In the genomic region with DNA sequence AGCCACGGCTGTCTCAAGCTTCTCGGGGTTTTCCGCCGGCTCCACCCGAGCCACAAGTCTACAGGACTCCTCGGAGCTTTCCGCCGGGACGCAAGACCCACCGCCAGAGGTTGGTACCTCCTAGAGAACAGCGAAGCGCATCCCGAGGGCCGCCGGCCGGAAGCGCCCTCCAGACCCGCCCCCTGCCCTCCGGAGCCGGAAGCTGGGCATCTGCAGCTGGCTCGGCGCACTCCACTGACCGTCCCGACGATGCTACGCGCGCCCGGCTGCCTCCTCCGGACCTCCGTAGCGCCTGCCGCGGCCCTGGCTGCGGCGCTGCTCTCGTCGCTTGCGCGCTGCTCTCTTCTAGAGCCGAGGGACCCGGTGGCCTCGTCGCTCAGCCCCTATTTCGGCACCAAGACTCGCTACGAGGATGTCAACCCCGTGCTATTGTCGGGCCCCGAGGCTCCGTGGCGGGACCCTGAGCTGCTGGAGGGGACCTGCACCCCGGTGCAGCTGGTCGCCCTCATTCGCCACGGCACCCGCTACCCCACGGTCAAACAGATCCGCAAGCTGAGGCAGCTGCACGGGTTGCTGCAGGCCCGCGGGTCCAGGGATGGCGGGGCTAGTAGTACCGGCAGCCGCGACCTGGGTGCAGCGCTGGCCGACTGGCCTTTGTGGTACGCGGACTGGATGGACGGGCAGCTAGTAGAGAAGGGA, we compare ENCODE assay signal across 1 cellular context.
TF ChIP-seq lines count a peak whose summit lies in the region.

A gene with protein sequence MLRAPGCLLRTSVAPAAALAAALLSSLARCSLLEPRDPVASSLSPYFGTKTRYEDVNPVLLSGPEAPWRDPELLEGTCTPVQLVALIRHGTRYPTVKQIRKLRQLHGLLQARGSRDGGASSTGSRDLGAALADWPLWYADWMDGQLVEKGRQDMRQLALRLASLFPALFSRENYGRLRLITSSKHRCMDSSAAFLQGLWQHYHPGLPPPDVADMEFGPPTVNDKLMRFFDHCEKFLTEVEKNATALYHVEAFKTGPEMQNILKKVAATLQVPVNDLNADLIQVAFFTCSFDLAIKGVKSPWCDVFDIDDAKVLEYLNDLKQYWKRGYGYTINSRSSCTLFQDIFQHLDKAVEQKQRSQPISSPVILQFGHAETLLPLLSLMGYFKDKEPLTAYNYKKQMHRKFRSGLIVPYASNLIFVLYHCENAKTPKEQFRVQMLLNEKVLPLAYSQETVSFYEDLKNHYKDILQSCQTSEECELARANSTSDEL (plus strand): TSS at position 227 of the 699 bp plus-strand sequence. CDS start 23 bp downstream, at position 250.

TF ChIP-seq in HepG2, 621 proteins besides CTCF, POLR2A, EP300 and RAD21 (continued from another document and continues in another):
- TF ChIP-seq, protein P1, sequence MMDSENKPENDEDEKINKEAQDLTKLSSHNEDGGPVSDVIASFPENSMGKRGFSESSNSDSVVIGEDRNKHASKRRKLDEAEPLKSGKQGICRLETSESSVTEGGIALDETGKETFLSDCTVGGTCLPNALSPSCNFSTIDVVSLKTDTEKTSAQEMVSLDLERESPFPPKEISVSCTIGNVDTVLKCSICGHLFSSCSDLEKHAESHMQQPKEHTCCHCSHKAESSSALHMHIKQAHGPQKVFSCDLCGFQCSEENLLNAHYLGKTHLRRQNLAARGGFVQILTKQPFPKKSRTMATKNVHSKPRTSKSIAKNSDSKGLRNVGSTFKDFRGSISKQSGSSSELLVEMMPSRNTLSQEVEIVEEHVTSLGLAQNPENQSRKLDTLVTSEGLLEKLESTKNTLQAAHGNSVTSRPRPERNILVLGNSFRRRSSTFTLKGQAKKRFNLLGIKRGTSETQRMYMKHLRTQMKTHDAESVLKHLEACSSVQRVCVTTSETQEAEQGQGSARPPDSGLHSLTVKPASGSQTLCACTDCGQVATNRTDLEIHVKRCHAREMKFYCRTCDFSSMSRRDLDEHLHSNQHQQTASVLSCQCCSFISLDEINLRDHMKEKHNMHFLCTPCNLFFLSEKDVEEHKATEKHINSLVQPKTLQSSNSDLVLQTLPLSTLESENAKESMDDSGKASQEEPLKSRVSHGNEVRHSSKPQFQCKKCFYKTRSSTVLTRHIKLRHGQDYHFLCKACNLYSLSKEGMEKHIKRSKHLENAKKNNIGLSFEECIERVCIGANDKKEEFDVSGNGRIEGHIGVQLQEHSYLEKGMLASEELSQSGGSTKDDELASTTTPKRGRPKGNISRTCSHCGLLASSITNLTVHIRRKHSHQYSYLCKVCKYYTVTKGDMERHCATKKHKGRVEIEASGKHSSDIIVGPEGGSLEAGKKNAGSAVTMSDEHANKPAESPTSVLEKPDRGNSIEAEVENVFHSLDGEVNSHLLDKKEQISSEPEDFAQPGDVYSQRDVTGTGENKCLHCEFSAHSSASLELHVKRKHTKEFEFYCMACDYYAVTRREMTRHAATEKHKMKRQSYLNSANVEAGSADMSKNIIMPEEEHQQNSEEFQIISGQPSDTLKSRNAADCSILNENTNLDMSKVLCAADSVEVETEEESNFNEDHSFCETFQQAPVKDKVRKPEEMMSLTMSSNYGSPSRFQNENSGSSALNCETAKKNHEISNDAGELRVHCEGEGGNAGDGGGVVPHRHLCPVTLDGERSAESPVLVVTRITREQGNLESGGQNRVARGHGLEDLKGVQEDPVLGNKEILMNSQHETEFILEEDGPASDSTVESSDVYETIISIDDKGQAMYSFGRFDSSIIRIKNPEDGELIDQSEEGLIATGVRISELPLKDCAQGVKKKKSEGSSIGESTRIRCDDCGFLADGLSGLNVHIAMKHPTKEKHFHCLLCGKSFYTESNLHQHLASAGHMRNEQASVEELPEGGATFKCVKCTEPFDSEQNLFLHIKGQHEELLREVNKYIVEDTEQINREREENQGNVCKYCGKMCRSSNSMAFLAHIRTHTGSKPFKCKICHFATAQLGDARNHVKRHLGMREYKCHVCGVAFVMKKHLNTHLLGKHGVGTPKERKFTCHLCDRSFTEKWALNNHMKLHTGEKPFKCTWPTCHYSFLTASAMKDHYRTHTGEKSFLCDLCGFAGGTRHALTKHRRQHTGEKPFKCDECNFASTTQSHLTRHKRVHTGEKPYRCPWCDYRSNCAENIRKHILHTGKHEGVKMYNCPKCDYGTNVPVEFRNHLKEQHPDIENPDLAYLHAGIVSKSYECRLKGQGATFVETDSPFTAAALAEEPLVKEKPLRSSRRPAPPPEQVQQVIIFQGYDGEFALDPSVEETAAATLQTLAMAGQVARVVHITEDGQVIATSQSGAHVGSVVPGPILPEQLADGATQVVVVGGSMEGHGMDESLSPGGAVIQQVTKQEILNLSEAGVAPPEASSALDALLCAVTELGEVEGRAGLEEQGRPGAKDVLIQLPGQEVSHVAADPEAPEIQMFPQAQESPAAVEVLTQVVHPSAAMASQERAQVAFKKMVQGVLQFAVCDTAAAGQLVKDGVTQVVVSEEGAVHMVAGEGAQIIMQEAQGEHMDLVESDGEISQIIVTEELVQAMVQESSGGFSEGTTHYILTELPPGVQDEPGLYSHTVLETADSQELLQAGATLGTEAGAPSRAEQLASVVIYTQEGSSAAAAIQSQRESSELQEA (CRISPR knock-in tag; IDR thresholded peaks at IDR 0.05; ENCODE audit: not compliant biosample characterization): peak; percentile 68
- TF ChIP-seq MATR3 (CRISPR knock-in tag; IDR thresholded peaks at IDR 0.05): no peak
- TF ChIP-seq ZNF670 (CRISPR knock-in tag; IDR thresholded peaks at IDR 0.05; ENCODE audit: borderline replicate concordance): peak; percentile 77; the same call in 1 of the 2 replicates
- TF ChIP-seq RNF2 (conservative IDR thresholded peaks at IDR 0.05; ENCODE audit: low read depth): 0 out of 2 replicates have a peak, but pooled peaks have one; percentile 62
- no peak for TF ChIP-seq SP140L (CRISPR knock-in tag; IDR thresholded peaks at IDR 0.05; ENCODE audit: borderline replicate concordance)
- TF ChIP-seq ZNF230 (CRISPR knock-in tag; IDR thresholded peaks at IDR 0.05): peak; percentile 83; the same call in 1 of the 2 replicates
- peak; percentile 77; the same call in 1 of the 2 replicates for TF ChIP-seq ZNF558 (CRISPR knock-in tag; IDR thresholded peaks at IDR 0.05; ENCODE audit: borderline replicate concordance)
- TF ChIP-seq MED1 (CRISPR knock-in tag; IDR thresholded peaks at IDR 0.05): peak; percentile 45
- no peak for TF ChIP-seq NCOR1 (IDR thresholded peaks at IDR 0.05; ENCODE audit: borderline replicate concordance, low read length)
- TF ChIP-seq ZSCAN9 (CRISPR knock-in tag; IDR thresholded peaks at IDR 0.05; ENCODE audit: borderline replicate concordance): no peak
- peak; percentile 57; the same call in 1 of the 2 replicates for TF ChIP-seq ZNF331 (CRISPR knock-in tag; IDR thresholded peaks at IDR 0.05)
- TF ChIP-seq BORCS8-MEF2B (CRISPR knock-in tag; IDR thresholded peaks at IDR 0.05): peak; percentile 90
- TF ChIP-seq EEA1 (CRISPR knock-in tag; IDR thresholded peaks at IDR 0.05; ENCODE audit: borderline replicate concordance): peak; percentile 63; the same call in 1 of the 2 replicates
- TF ChIP-seq SALL2 (CRISPR knock-in tag; IDR thresholded peaks at IDR 0.05): 0 out of 2 replicates have a peak, but pooled peaks have one; percentile 31
- TF ChIP-seq ETV5 (CRISPR knock-in tag; IDR thresholded peaks at IDR 0.05; ENCODE audit: borderline replicate concordance): peak; percentile 86
- TF ChIP-seq ZNF552 (CRISPR knock-in tag; IDR thresholded peaks at IDR 0.05; ENCODE audit: borderline replicate concordance): 0 out of 2 replicates have a peak, but pooled peaks have one; percentile 42
- TF ChIP-seq, protein P2, sequence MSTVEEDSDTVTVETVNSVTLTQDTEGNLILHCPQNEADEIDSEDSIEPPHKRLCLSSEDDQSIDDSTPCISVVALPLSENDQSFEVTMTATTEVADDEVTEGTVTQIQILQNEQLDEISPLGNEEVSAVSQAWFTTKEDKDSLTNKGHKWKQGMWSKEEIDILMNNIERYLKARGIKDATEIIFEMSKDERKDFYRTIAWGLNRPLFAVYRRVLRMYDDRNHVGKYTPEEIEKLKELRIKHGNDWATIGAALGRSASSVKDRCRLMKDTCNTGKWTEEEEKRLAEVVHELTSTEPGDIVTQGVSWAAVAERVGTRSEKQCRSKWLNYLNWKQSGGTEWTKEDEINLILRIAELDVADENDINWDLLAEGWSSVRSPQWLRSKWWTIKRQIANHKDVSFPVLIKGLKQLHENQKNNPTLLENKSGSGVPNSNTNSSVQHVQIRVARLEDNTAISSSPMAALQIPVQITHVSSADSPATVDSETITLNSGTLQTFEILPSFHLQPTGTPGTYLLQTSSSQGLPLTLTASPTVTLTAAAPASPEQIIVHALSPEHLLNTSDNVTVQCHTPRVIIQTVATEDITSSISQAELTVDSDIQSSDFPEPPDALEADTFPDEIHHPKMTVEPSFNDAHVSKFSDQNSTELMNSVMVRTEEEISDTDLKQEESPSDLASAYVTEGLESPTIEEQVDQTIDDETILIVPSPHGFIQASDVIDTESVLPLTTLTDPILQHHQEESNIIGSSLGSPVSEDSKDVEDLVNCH (CRISPR knock-in tag; IDR thresholded peaks at IDR 0.05): 0 out of 2 replicates have a peak, but pooled peaks have one; percentile 50
- peak; percentile 26; the same call in 1 of the 2 replicates for TF ChIP-seq MIER3 (CRISPR knock-in tag; IDR thresholded peaks at IDR 0.05; ENCODE audit: borderline replicate concordance)
- peak; percentile 80; the same call in 1 of the 2 replicates for TF ChIP-seq ZNF350 (CRISPR knock-in tag; IDR thresholded peaks at IDR 0.05; ENCODE audit: borderline replicate concordance, low read depth)
- 0 out of 2 replicates have a peak, but pooled peaks have one; percentile 80 for TF ChIP-seq CAMTA2 (CRISPR knock-in tag; IDR thresholded peaks at IDR 0.05; ENCODE audit: borderline replicate concordance)
- peak; percentile 38; the same call in 1 of the 2 replicates for TF ChIP-seq MIER2 (CRISPR knock-in tag; IDR thresholded peaks at IDR 0.05)
- TF ChIP-seq NFYC (CRISPR knock-in tag; IDR thresholded peaks at IDR 0.05): peak; percentile 35; the same call in 1 of the 2 replicates
- TF ChIP-seq, protein P3, sequence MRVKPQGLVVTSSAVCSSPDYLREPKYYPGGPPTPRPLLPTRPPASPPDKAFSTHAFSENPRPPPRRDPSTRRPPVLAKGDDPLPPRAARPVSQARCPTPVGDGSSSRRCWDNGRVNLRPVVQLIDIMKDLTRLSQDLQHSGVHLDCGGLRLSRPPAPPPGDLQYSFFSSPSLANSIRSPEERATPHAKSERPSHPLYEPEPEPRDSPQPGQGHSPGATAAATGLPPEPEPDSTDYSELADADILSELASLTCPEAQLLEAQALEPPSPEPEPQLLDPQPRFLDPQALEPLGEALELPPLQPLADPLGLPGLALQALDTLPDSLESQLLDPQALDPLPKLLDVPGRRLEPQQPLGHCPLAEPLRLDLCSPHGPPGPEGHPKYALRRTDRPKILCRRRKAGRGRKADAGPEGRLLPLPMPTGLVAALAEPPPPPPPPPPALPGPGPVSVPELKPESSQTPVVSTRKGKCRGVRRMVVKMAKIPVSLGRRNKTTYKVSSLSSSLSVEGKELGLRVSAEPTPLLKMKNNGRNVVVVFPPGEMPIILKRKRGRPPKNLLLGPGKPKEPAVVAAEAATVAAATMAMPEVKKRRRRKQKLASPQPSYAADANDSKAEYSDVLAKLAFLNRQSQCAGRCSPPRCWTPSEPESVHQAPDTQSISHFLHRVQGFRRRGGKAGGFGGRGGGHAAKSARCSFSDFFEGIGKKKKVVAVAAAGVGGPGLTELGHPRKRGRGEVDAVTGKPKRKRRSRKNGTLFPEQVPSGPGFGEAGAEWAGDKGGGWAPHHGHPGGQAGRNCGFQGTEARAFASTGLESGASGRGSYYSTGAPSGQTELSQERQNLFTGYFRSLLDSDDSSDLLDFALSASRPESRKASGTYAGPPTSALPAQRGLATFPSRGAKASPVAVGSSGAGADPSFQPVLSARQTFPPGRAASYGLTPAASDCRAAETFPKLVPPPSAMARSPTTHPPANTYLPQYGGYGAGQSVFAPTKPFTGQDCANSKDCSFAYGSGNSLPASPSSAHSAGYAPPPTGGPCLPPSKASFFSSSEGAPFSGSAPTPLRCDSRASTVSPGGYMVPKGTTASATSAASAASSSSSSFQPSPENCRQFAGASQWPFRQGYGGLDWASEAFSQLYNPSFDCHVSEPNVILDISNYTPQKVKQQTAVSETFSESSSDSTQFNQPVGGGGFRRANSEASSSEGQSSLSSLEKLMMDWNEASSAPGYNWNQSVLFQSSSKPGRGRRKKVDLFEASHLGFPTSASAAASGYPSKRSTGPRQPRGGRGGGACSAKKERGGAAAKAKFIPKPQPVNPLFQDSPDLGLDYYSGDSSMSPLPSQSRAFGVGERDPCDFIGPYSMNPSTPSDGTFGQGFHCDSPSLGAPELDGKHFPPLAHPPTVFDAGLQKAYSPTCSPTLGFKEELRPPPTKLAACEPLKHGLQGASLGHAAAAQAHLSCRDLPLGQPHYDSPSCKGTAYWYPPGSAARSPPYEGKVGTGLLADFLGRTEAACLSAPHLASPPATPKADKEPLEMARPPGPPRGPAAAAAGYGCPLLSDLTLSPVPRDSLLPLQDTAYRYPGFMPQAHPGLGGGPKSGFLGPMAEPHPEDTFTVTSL (CRISPR knock-in tag; IDR thresholded peaks at IDR 0.05; ENCODE audit: borderline replicate concordance): 0 out of 2 replicates have a peak, but pooled peaks have one; percentile 38
- TF ChIP-seq, protein P4, sequence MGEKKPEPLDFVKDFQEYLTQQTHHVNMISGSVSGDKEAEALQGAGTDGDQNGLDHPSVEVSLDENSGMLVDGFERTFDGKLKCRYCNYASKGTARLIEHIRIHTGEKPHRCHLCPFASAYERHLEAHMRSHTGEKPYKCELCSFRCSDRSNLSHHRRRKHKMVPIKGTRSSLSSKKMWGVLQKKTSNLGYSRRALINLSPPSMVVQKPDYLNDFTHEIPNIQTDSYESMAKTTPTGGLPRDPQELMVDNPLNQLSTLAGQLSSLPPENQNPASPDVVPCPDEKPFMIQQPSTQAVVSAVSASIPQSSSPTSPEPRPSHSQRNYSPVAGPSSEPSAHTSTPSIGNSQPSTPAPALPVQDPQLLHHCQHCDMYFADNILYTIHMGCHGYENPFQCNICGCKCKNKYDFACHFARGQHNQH (CRISPR knock-in tag; IDR thresholded peaks at IDR 0.05): no peak
- TF ChIP-seq KDM5B (CRISPR knock-in tag; IDR thresholded peaks at IDR 0.05; ENCODE audit: borderline replicate concordance): peak; percentile 91
- TF ChIP-seq CENPT (CRISPR knock-in tag; IDR thresholded peaks at IDR 0.05; ENCODE audit: low read depth): no peak; the same call in 1 of the 2 replicates
- no peak for TF ChIP-seq ATF7 (IDR thresholded peaks at IDR 0.05)
- no peak for TF ChIP-seq ATF7 (CRISPR knock-in tag; IDR thresholded peaks at IDR 0.05)
- no peak for TF ChIP-seq ZNF30 (CRISPR knock-in tag; IDR thresholded peaks at IDR 0.05)
- TF ChIP-seq ZNF672 (CRISPR knock-in tag; IDR thresholded peaks at IDR 0.05): no peak; the same call in 1 of the 2 replicates
- peak; percentile 20; the same call in 1 of the 2 replicates for TF ChIP-seq KDM1A (CRISPR knock-in tag; IDR thresholded peaks at IDR 0.05)
- TF ChIP-seq, protein P5, sequence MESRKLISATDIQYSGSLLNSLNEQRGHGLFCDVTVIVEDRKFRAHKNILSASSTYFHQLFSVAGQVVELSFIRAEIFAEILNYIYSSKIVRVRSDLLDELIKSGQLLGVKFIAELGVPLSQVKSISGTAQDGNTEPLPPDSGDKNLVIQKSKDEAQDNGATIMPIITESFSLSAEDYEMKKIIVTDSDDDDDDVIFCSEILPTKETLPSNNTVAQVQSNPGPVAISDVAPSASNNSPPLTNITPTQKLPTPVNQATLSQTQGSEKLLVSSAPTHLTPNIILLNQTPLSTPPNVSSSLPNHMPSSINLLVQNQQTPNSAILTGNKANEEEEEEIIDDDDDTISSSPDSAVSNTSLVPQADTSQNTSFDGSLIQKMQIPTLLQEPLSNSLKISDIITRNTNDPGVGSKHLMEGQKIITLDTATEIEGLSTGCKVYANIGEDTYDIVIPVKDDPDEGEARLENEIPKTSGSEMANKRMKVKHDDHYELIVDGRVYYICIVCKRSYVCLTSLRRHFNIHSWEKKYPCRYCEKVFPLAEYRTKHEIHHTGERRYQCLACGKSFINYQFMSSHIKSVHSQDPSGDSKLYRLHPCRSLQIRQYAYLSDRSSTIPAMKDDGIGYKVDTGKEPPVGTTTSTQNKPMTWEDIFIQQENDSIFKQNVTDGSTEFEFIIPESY (CRISPR knock-in tag; IDR thresholded peaks at IDR 0.05): no peak
- 0 out of 2 replicates have a peak, but pooled peaks have one; percentile 45 for TF ChIP-seq MIXL1 (CRISPR knock-in tag; IDR thresholded peaks at IDR 0.05)
